In the genomic region with DNA sequence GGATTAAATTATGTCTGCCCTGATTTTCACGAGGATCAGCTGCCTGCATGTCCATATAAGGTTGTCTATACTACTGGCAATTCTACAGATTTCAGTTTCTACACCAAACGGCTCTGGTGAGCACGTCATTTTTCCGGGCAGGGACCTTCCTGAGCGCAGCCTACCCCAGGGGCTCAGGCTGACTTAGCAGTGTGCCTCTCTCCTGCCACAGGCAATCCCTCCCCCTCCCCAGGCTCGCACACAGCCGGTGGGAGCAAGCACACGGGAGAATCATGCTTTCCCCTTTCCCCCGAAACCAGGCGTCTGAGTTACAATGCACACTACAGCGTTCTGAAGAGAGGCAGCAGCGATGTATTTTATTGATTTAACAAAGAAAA, we compare ENCODE assay signal across 8 cellular contexts. TPM values are rescaled to one million over a fixed set of nuclear protein-coding genes. Genes with fewer than 3 reads are reported as not detected.
DNase-seq lines count a peak whose midpoint lies in the region; ATAC-seq and TF ChIP-seq lines count a peak whose summit lies in the region.

No MANE protein-coding gene starts in this region.

- H3K27me3 ChIP-seq in heart right ventricle (no peaks in the 10 kb centered on the region), prostate gland (replicated peaks; ENCODE audit: insufficient read depth) (no peaks in the 10 kb centered on the region)

- peak overlapping the region; percentile 95 for H3K4me3 Mint-ChIP-seq in activated naive CD8-positive, alpha-beta T cell treated with anti-CD3 and anti-CD28 coated beads for 36 hours

- peak overlapping the region; percentile 98 to 100 (median 100) for H3K27ac ChIP-seq in heart right ventricle
- peak overlapping the region; percentile 98 to 100 for H3K27ac ChIP-seq in prostate gland

- peak; percentile 53 for TF ChIP-seq POLR2A in Raji (IDR thresholded peaks at IDR 0.05; ENCODE audit: insufficient read depth, low read depth, low read length)
- TF ChIP-seq POLR2A in prostate gland (IDR thresholded peaks at IDR 0.05): peak; percentile 5

- H3K9me3 Mint-ChIP-seq in activated naive CD8-positive, alpha-beta T cell treated with anti-CD3 and anti-CD28 coated beads for 36 hours: no peaks in the 10 kb centered on the region

- peaks cover 23 to 54% (median 47%) of the 10 kb centered on the region in 9 donors for H3K4me1 ChIP-seq in heart right ventricle
- H3K4me1 ChIP-seq in prostate gland (replicated peaks): no peaks in the 10 kb centered on the region

- H3K9me3 ChIP-seq in heart right ventricle: no peaks in the 10 kb centered on the region
- H3K9me3 ChIP-seq in prostate gland: no peaks in the 10 kb centered on the region

- intact Hi-C loops in heart right ventricle (cut with DNase I) (loop anchor here in 8 of 10 donors (1.0 to 10.0 kb wide), 23 partner anchors 132 to 986 kb away; no protein-coding TSS in a partner anchor), prostate gland (cut with DNase I) (loop anchor here (2.0 to 10.0 kb wide), 5 partner anchors 28 to 499 kb away; no protein-coding TSS in a partner anchor)

- H3K27me3 Mint-ChIP-seq in activated naive CD8-positive, alpha-beta T cell treated with anti-CD3 and anti-CD28 coated beads for 36 hours: peaks cover 11% of the 10 kb centered on the region

- peak overlapping the region; percentile 67 to 99 (median 94) for H3K4me3 ChIP-seq in heart right ventricle
- H3K4me3 ChIP-seq in prostate gland: peak overlapping the region; percentile 84 to 96

- DNase-seq in NCI-H82 (lab: John Stamatoyannopoulos, UW) (peak; percentile 68), NCI-H82 treated with DMSO at 0.1 percent for 48 hours (lab: John Stamatoyannopoulos, UW; ENCODE audit: unreplicated experiment) (no peak), heart right ventricle (peak; percentile 49 to 63), prostate gland (ENCODE audit: low spot score) (peak; percentile 52), NCI-H1048 (lab: John Stamatoyannopoulos, UW) (no peak)
- DNase-seq in activated naive CD8-positive, alpha-beta T cell treated with anti-CD3 and anti-CD28 coated beads for 36 hours: peak; percentile 82

- H3K36me3 ChIP-seq in heart right ventricle: peaks cover 0 to 42% (median 29%) of the 10 kb centered on the region in 9 donors
- H3K36me3 ChIP-seq in prostate gland: peaks cover 4 to 20% of the 10 kb centered on the region in 2 donors

- WGBS in heart right ventricle, 2 donors: 0% methylated on average over 12 of the region's 12 CpGs
- 1% methylated on average over 12 of the region's 12 CpGs for WGBS in prostate gland

- ATAC-seq in HG03103 (IDR thresholded peaks at IDR 0.05; ENCODE audit: low read depth, unreplicated experiment) (peak; percentile 23), heart right ventricle (peak in 7 of 8 donors; percentile 3 to 37 (median 23))

- TF ChIP-seq CTCF in heart right ventricle (IDR thresholded peaks at IDR 0.05) (no peak), prostate gland (IDR thresholded peaks at IDR 0.05) (no peak)

- peak overlapping the region; percentile 99 for H3K27ac Mint-ChIP-seq in activated naive CD8-positive, alpha-beta T cell treated with anti-CD3 and anti-CD28 coated beads for 36 hours

- peaks cover 62% of the 10 kb centered on the region for H3K36me3 Mint-ChIP-seq in activated naive CD8-positive, alpha-beta T cell treated with anti-CD3 and anti-CD28 coated beads for 36 hours

- peaks cover 59% of the 10 kb centered on the region for H3K4me1 Mint-ChIP-seq in activated naive CD8-positive, alpha-beta T cell treated with anti-CD3 and anti-CD28 coated beads for 36 hours

RNA-seq across cellular contexts. Expression of gene KLF6, which starts 1.7 kb away (rescaled TPM):
- total RNA-seq in activated naive CD8-positive, alpha-beta T cell treated with anti-CD3 and anti-CD28 coated beads for 36 hours: 100 to 1,000 TPM; 117 to 125 TPM
- total RNA-seq in heart right ventricle: 10 to 100 TPM; 40.4 to 90.5 (median 56.6) TPM
- polyA plus RNA-seq in heart right ventricle: 10 to 100 TPM; 22.1 to 34.1 TPM
- total RNA-seq in prostate gland: 10 to 100 TPM; 17.5 to 42.3 TPM

Comparison
In these comparisons a context has a peak if more than half of its experiments do, and no peak if none do; other contexts are left out.
1. DNase-seq: peak in NCI-H82 (single experiment), activated naive CD8-positive, alpha-beta T cell treated with anti-CD3 and anti-CD28 coated beads for 36 hours (single experiment), heart right ventricle (2 of 2) and prostate gland (single experiment); none in NCI-H82 treated with DMSO at 0.1 percent for 48 hours (single experiment) and NCI-H1048 (single experiment).